Comparison of ENCODE assay signal across 1 cellular context in genomic region chr11:66022401-66023185, GRCh38.
A peak's percentile ranks its signal among the peaks of the same experiment; 100 is the strongest.
TF ChIP-seq lines count a peak whose summit lies in the region.

No MANE protein-coding gene starts in this region.

TF ChIP-seq in HEK293, 187 proteins besides CTCF, POLR2A, EP300 and RAD21 (continued from another document):
- TF ChIP-seq, protein P1, sequence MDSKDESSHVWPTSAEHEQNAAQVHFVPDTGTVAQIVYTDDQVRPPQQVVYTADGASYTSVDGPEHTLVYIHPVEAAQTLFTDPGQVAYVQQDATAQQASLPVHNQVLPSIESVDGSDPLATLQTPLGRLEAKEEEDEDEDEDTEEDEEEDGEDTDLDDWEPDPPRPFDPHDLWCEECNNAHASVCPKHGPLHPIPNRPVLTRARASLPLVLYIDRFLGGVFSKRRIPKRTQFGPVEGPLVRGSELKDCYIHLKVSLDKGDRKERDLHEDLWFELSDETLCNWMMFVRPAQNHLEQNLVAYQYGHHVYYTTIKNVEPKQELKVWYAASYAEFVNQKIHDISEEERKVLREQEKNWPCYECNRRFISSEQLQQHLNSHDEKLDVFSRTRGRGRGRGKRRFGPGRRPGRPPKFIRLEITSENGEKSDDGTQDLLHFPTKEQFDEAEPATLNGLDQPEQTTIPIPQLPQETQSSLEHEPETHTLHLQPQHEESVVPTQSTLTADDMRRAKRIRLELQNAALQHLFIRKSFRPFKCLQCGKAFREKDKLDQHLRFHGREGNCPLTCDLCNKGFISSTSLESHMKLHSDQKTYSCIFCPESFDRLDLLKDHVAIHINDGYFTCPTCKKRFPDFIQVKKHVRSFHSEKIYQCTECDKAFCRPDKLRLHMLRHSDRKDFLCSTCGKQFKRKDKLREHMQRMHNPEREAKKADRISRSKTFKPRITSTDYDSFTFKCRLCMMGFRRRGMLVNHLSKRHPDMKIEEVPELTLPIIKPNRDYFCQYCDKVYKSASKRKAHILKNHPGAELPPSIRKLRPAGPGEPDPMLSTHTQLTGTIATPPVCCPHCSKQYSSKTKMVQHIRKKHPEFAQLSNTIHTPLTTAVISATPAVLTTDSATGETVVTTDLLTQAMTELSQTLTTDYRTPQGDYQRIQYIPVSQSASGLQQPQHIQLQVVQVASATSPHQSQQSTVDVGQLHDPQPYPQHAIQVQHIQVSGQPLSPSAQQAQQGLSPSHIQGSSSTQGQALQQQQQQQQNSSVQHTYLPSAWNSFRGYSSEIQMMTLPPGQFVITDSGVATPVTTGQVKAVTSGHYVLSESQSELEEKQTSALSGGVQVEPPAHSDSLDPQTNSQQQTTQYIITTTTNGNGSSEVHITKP (tag by site-specific recombination; IDR thresholded peaks at IDR 0.05): 0 out of 2 replicates have a peak, but pooled peaks have one; percentile 14
- no peak for TF ChIP-seq ZNF791 (tag by site-specific recombination; IDR thresholded peaks at IDR 0.05)
- TF ChIP-seq KLF10 (tag by site-specific recombination; IDR thresholded peaks at IDR 0.05): no peak
- no peak for TF ChIP-seq ZNF404 (tag by site-specific recombination; IDR thresholded peaks at IDR 0.05)
- TF ChIP-seq ZNF112 (tag by site-specific recombination; IDR thresholded peaks at IDR 0.05): no peak
- peak; percentile 81; the same call in 1 of the 2 replicates for TF ChIP-seq ZSCAN30 (tag by site-specific recombination; IDR thresholded peaks at IDR 0.05)
- peak; percentile 40; the same call in 1 of the 2 replicates for TF ChIP-seq ZNF341 (tag by site-specific recombination; IDR thresholded peaks at IDR 0.05; ENCODE audit: low read depth)
- no peak for TF ChIP-seq ZNF501 (tag by site-specific recombination; IDR thresholded peaks at IDR 0.05)
- no peak for TF ChIP-seq ZSCAN23 (tag by site-specific recombination; IDR thresholded peaks at IDR 0.05)
- TF ChIP-seq OVOL3 (tag by site-specific recombination; IDR thresholded peaks at IDR 0.05): no peak
- peak; percentile 94 for TF ChIP-seq ZBTB8A (tag by site-specific recombination; IDR thresholded peaks at IDR 0.05)
- no peak for TF ChIP-seq ZNF202 (tag by site-specific recombination; IDR thresholded peaks at IDR 0.05; ENCODE audit: borderline replicate concordance)
- no peak for TF ChIP-seq ZNF362 (tag by site-specific recombination; IDR thresholded peaks at IDR 0.05)
- no peak for TF ChIP-seq AEBP2 (tag by site-specific recombination; IDR thresholded peaks at IDR 0.05; ENCODE audit: borderline replicate concordance)
- no peak for TF ChIP-seq MYNN (tag by site-specific recombination; IDR thresholded peaks at IDR 0.05; ENCODE audit: borderline replicate concordance)
